Comparison of ENCODE assay signal across 9 cellular contexts in genomic region chr13:33723365-33723764, GRCh38.
DNase-seq lines count a peak whose midpoint lies in the region; ATAC-seq and TF ChIP-seq lines count a peak whose summit lies in the region.
"Had no signal": no experiment of that assay in that cellular context is flagged by ENCODE, and none has a peak within 500 bp of the region (broad histone marks: within the 10 kb centered on the region; RNA-seq: fewer than 3 reads in every experiment).

No MANE protein-coding gene starts in this region.

- intact Hi-C loops in natural killer cell (cut with micrococcal nuclease), result no loop called here
- intact Hi-C loops in activated CD8-positive, alpha-beta T cell treated with anti-CD3 and anti-CD28 coated beads for 36 hours (cut with micrococcal nuclease), result loop anchor here (2.0 to 5.0 kb wide), 4 partner anchors 111 to 496 kb away; no protein-coding TSS in a partner anchor
- intact Hi-C loops in left colon (cut with DNase I, micrococcal nuclease), result loop anchor here in 1 of 2 donors (5.0 kb wide), 1 partner anchor 176 kb away; no protein-coding TSS in a partner anchor
- intact Hi-C loops in aorta (cut with DNase I), result loop anchor here (5.0 to 10.0 kb wide), 4 partner anchors 181 to 1086 kb away; no protein-coding TSS in a partner anchor

- no peak for DNase-seq in natural killer cell treated with Interleukin-12 subunit alpha and Interleukin-12 subunit beta and Interleukin-15 and Interleukin-18, amount 100 ng/mL, for 72 hours (ENCODE audit: low spot score)
- DNase-seq in natural killer cell, result no peak
- DNase-seq in activated CD8-positive, alpha-beta T cell treated with anti-CD3 and anti-CD28 coated beads for 36 hours, result no peak
- no peak for DNase-seq in left colon
- no peak for DNase-seq in aorta
- DNase-seq in ACHN, result no peak
- DNase-seq in activated CD8-positive, alpha-beta memory T cell treated with anti-CD3 and anti-CD28 coated beads, Interleukin-2, amount 50 U/mL, for 4 hours, result no peak
- no peak for DNase-seq in NCI-H187 (lab: John Stamatoyannopoulos, UW)

- no peak for TF ChIP-seq CTCF in natural killer cell (IDR thresholded peaks at IDR 0.05)
- TF ChIP-seq CTCF in activated CD8-positive, alpha-beta T cell treated with anti-CD3 and anti-CD28 coated beads for 36 hours (IDR thresholded peaks at IDR 0.05), result no peak

- H3K27me3 ChIP-seq in aorta (ENCODE audit: control insufficient read depth in 1 of 2, insufficient read depth in 2 of 2, low read length in 1 of 2), result no peaks in the 10 kb centered on the region

- peak overlapping the region; percentile 72 for H3K4me3 Mint-ChIP-seq in natural killer cell treated with Interleukin-12 subunit alpha and Interleukin-12 subunit beta and Interleukin-15 and Interleukin-18, amount 100 ng/mL, for 72 hours
- H3K4me3 Mint-ChIP-seq in natural killer cell, result no peak overlapping the region
- H3K4me3 Mint-ChIP-seq in activated CD8-positive, alpha-beta T cell treated with anti-CD3 and anti-CD28 coated beads for 36 hours, result no peak overlapping the region

- CTCF ChIA-PET in activated CD8-positive, alpha-beta T cell treated with anti-CD3 and anti-CD28 coated beads for 36 hours (lab: Charles Lee), result interaction anchor here (0.9 to 6.1 kb wide), 13 partner anchors 9 to 496 kb away, joined by 3 to 60 read pairs (median 5); no protein-coding TSS in a partner anchor

- H3K4me1 ChIP-seq in aorta (ENCODE audit: control insufficient read depth in 1 of 2, insufficient read depth in 2 of 2, low read length in 2 of 2), result no peaks in the 10 kb centered on the region

- no peaks in the 10 kb centered on the region for H3K36me3 Mint-ChIP-seq in natural killer cell treated with Interleukin-12 subunit alpha and Interleukin-12 subunit beta and Interleukin-15 and Interleukin-18, amount 100 ng/mL, for 72 hours
- H3K36me3 Mint-ChIP-seq in natural killer cell, result no peaks in the 10 kb centered on the region
- no peaks in the 10 kb centered on the region for H3K36me3 Mint-ChIP-seq in activated CD8-positive, alpha-beta T cell treated with anti-CD3 and anti-CD28 coated beads for 36 hours (ENCODE audit: low read depth)

- POLR2A ChIA-PET in activated CD8-positive, alpha-beta T cell treated with anti-CD3 and anti-CD28 coated beads for 36 hours (lab: Charles Lee), result no interaction called here

- H3K9me3 ChIP-seq in aorta (ENCODE audit: control insufficient read depth, low read length), result no peaks in the 10 kb centered on the region

- no peaks in the 10 kb centered on the region for H3K36me3 ChIP-seq in aorta (ENCODE audit: control insufficient read depth in 1 of 2, insufficient read depth in 2 of 2, low read length in 1 of 2)
- H3K36me3 ChIP-seq: WERI-Rb-1 had no signal

- in situ Hi-C loops in ACHN (cut with HindIII; ENCODE audit: low pct_ligation_motif_present, low pct_unique_long_range_greater_than_20kb, low sequenced_read_pairs), result no loop called here

- no peak for ATAC-seq in natural killer cell treated with Interleukin-12 subunit alpha and Interleukin-12 subunit beta and Interleukin-15 and Interleukin-18, amount 100 ng/mL, for 72 hours
- ATAC-seq in natural killer cell (no peak), left colon (peak; percentile 31), aorta (ENCODE audit: low FRiP score) (no peak)
- ATAC-seq in activated CD8-positive, alpha-beta T cell treated with anti-CD3 and anti-CD28 coated beads for 36 hours, result no peak

- no peaks in the 10 kb centered on the region for H3K27me3 Mint-ChIP-seq in natural killer cell treated with Interleukin-12 subunit alpha and Interleukin-12 subunit beta and Interleukin-15 and Interleukin-18, amount 100 ng/mL, for 72 hours
- peaks cover 0 to 1% of the 10 kb centered on the region in 2 donors for H3K27me3 Mint-ChIP-seq in natural killer cell (ENCODE audit: low read depth in 2 of 2)
- no peaks in the 10 kb centered on the region for H3K27me3 Mint-ChIP-seq in activated CD8-positive, alpha-beta T cell treated with anti-CD3 and anti-CD28 coated beads for 36 hours

- peaks cover 12 to 25% of the 10 kb centered on the region in 2 donors for H3K4me1 Mint-ChIP-seq in natural killer cell treated with Interleukin-12 subunit alpha and Interleukin-12 subunit beta and Interleukin-15 and Interleukin-18, amount 100 ng/mL, for 72 hours (ENCODE audit: low read depth in 2 of 2)
- peaks cover 15 to 21% of the 10 kb centered on the region in 2 donors for H3K4me1 Mint-ChIP-seq in natural killer cell
- peaks cover 21% of the 10 kb centered on the region for H3K4me1 Mint-ChIP-seq in activated CD8-positive, alpha-beta T cell treated with anti-CD3 and anti-CD28 coated beads for 36 hours (ENCODE audit: low read depth)

- no peaks in the 10 kb centered on the region for H3K9me3 Mint-ChIP-seq in natural killer cell treated with Interleukin-12 subunit alpha and Interleukin-12 subunit beta and Interleukin-15 and Interleukin-18, amount 100 ng/mL, for 72 hours
- no peaks in the 10 kb centered on the region for H3K9me3 Mint-ChIP-seq in natural killer cell
- no peaks in the 10 kb centered on the region for H3K9me3 Mint-ChIP-seq in activated CD8-positive, alpha-beta T cell treated with anti-CD3 and anti-CD28 coated beads for 36 hours

- H3K27ac Mint-ChIP-seq in natural killer cell treated with Interleukin-12 subunit alpha and Interleukin-12 subunit beta and Interleukin-15 and Interleukin-18, amount 100 ng/mL, for 72 hours, result peak overlapping the region; percentile 59 to 72
- peak overlapping the region in 1 of 2 donors; percentile 21 for H3K27ac Mint-ChIP-seq in natural killer cell
- H3K27ac Mint-ChIP-seq in activated CD8-positive, alpha-beta T cell treated with anti-CD3 and anti-CD28 coated beads for 36 hours, result peak overlapping the region; percentile 36

- H3K4me3 ChIP-seq in aorta (ENCODE audit: low read length in 2 of 2), result no peak overlapping the region

- peak overlapping the region; percentile 22 to 82 for H3K27ac ChIP-seq in aorta (ENCODE audit: low read depth in 1 of 2, low read length in 2 of 2)
- H3K27ac ChIP-seq: WERI-Rb-1 had no signal
